ENCODE assay signal across 13 cellular contexts in the genomic region with DNA sequence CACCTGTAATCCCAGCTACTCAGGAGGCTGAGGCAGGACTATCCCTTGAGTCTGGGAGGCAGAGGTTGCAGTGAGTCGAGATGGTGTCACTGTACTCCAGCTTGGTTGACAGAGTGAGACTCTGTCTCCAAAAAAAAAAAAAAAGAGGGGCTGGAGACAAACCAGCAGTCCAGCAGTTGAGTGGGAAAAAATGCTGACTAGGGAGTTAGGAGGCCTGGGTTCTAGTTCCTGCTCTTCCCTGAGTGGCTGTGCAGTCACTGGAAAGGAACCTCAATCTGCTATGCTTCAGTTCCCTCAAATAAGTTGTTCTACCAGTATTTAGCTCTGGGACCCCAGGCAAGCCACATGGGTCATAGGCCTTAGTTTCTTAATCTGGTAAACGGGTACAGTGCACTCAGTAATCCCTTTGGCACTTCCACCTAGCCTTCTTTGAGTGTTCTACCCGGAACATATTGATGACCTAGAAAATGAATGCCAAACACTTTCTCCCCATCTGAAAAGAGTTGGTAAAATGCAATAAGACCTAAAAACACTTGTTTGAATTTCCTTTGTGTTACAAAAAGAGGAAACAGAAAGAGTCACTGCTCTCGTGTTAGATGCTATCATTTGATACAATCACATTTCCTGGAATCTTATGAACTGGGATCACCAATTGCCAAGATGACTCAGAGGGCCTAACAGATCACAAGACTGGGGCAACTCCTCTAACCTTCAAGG.
A peak's percentile ranks its signal among the peaks of the same experiment; 100 is the strongest.
DNase-seq lines count a peak whose midpoint lies in the region; ATAC-seq and TF ChIP-seq lines count a peak whose summit lies in the region.
"Had no signal": no experiment of that assay in that cellular context is flagged by ENCODE, and none has a peak within 500 bp of the region (broad histone marks: within the 10 kb centered on the region; RNA-seq: fewer than 3 reads in every experiment).

No MANE protein-coding gene starts in this region.

- no peaks in the 10 kb centered on the region for H3K27me3 Mint-ChIP-seq in stimulated activated memory B cell treated with anti-CD40 and anti-IgM and Interleukin-4, amounts not matched to agents 10 μg/mL and 1 μg/mL and 100 μg/mL, for 72 hours

- no peaks in the 10 kb centered on the region for H3K36me3 ChIP-seq in PC-9 (ENCODE audit: low read depth)
- H3K36me3 ChIP-seq: gastroesophageal sphincter had no signal

- no peaks in the 10 kb centered on the region for H3K9me3 ChIP-seq in PC-9 (ENCODE audit: insufficient read depth, low read depth)
- H3K9me3 ChIP-seq: gastroesophageal sphincter had no signal

- POLR2A ChIA-PET in PC-9 (lab: Charles Lee; ENCODE audit: unreplicated experiment), result no interaction called here

- no peaks in the 10 kb centered on the region for H3K27me3 ChIP-seq in PC-9 (ENCODE audit: insufficient read depth, low read depth)
- H3K27me3 ChIP-seq: gastroesophageal sphincter had no signal

- no peaks in the 10 kb centered on the region for H3K9me2 ChIP-seq in PC-9 (ENCODE audit: insufficient read depth)

- no peaks in the 10 kb centered on the region for H4K20me1 ChIP-seq in PC-9 (ENCODE audit: insufficient read depth)

- no peak for ATAC-seq in activated CD4-positive, CD25-positive, alpha-beta regulatory T cell treated with anti-CD3 and anti-CD28 coated beads, Interleukin-2, amount 50 U/mL, for 24 hours
- ATAC-seq in stimulated activated memory B cell treated with anti-CD40 and anti-IgM and Interleukin-4, amounts not matched to agents 10 μg/mL and 1 μg/mL and 100 μg/mL, for 72 hours, result no peak
- ATAC-seq: gastroesophageal sphincter had no signal

- H3K27ac ChIP-seq in PC-9, result peak overlapping the region; percentile 47
- H3K27ac ChIP-seq: gastroesophageal sphincter had no signal

- CTCF ChIA-PET in PC-9 (lab: Charles Lee), result no interaction called here

- intact Hi-C loops in PC-9 (cut with micrococcal nuclease; ENCODE audit: unreplicated experiment), result no loop called here

- H3K4me1 ChIP-seq in PC-9 (replicated peaks; ENCODE audit: insufficient read depth), result peaks cover 5% of the 10 kb centered on the region; the same call in 1 of the 2 replicates

- no TSS peak for BruUV-seq in PC-9 (replicated peaks; lab: Mats Ljungman, UMichigan)

- H3K36me3 Mint-ChIP-seq in stimulated activated memory B cell treated with anti-CD40 and anti-IgM and Interleukin-4, amounts not matched to agents 10 μg/mL and 1 μg/mL and 100 μg/mL, for 72 hours, result no peaks in the 10 kb centered on the region

- H3K79me2 ChIP-seq in PC-9 (ENCODE audit: low read depth), result no peaks in the 10 kb centered on the region

- no peak overlapping the region for H3K4me2 ChIP-seq in PC-9

- no peaks in the 10 kb centered on the region for H3F3A ChIP-seq in PC-9 (ENCODE audit: insufficient read depth, low read depth)

- H3K4me1 Mint-ChIP-seq in stimulated activated memory B cell treated with anti-CD40 and anti-IgM and Interleukin-4, amounts not matched to agents 10 μg/mL and 1 μg/mL and 100 μg/mL, for 72 hours, result peaks cover 35% of the 10 kb centered on the region

- TF ChIP-seq CTCF in PC-9 (conservative IDR thresholded peaks at IDR 0.05) (no peak), epithelial cell of esophagus (IDR thresholded peaks at IDR 0.05; ENCODE audit: insufficient read depth, low read depth, low read length, missing control alignments) (no peak)

- no peak overlapping the region for H3K27ac Mint-ChIP-seq in stimulated activated memory B cell treated with anti-CD40 and anti-IgM and Interleukin-4, amounts not matched to agents 10 μg/mL and 1 μg/mL and 100 μg/mL, for 72 hours

- peaks cover 5% of the 10 kb centered on the region for H3K9me3 Mint-ChIP-seq in stimulated activated memory B cell treated with anti-CD40 and anti-IgM and Interleukin-4, amounts not matched to agents 10 μg/mL and 1 μg/mL and 100 μg/mL, for 72 hours

- H2AFZ ChIP-seq in PC-9, result no peak overlapping the region

- no peak overlapping the region for H3K4me3 Mint-ChIP-seq in stimulated activated memory B cell treated with anti-CD40 and anti-IgM and Interleukin-4, amounts not matched to agents 10 μg/mL and 1 μg/mL and 100 μg/mL, for 72 hours

- DNase-seq in Daoy (ENCODE audit: low read depth) (peak; percentile 38), PC-9 (peak in 1 of 2 experiments; percentile 62), epithelial cell of esophagus (ENCODE audit: low read depth) (peak; percentile 54), myocyte (ENCODE audit: low read depth) (peak; percentile 64), MV-4-11 (lab: John Stamatoyannopoulos, UW) (no peak), COLO668 (lab: John Stamatoyannopoulos, UW; ENCODE audit: unreplicated experiment) (no peak)
- DNase-seq: activated CD4-positive, CD25-positive, alpha-beta regulatory T cell treated with anti-CD3 and anti-CD28 coated beads, Interleukin-2, amount 50 U/mL, for 72 hours; central memory CD4-positive, alpha-beta T cell; NCI-H345; SHP77 had no signal

- no peak overlapping the region for H3K4me3 ChIP-seq in PC-9
- no peak overlapping the region for H3K4me3 ChIP-seq in epithelial cell of esophagus (ENCODE audit: low read length)
- H3K4me3 ChIP-seq: gastroesophageal sphincter had no signal

Comparison
In these comparisons a context has a peak if more than half of its experiments do, and no peak if none do; other contexts are left out.
1. DNase-seq: peak in Daoy (single experiment), epithelial cell of esophagus (single experiment) and myocyte (single experiment); none in MV-4-11 (single experiment) and COLO668 (single experiment).